26 cellular contexts compared by ENCODE assay signal in the genomic region with DNA sequence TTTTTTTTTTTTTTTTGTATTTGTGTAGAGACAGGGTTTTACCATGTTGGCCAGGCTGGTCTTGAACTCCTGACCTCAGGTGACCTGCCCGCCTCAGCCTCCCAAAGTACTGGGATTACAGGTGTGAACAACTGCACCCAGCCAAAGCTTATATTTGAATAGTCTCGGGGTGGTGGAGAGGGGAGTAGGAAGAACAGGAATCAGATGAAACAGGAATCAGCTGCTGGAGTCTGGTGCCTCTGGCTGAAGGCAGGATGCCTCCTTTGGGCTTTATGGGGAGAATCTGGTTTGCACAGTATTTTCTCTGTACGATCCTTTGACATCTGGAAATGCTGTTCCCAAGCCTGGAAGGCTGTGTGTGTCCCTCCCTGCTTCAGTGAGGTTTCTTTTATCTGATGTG. TPM values are rescaled to one million over a fixed set of nuclear protein-coding genes. Genes with fewer than 3 reads are reported as not detected.
DNase-seq lines count a peak whose midpoint lies in the region; ATAC-seq and TF ChIP-seq lines count a peak whose summit lies in the region.
"Had no signal": no experiment of that assay in that cellular context is flagged by ENCODE, and none has a peak within 500 bp of the region (broad histone marks: within the 10 kb centered on the region; RNA-seq: fewer than 3 reads in every experiment).

No MANE protein-coding gene starts in this region.

- TF ChIP-seq POLR2A in esophagus muscularis mucosa (IDR thresholded peaks at IDR 0.05; ENCODE audit: low read depth): no peak

- no peak for TF ChIP-seq CTCF in esophagus muscularis mucosa (IDR thresholded peaks at IDR 0.05)

- H3K4me1 Mint-ChIP-seq in activated naive CD4-positive, alpha-beta T cell treated with anti-CD3 and anti-CD28 coated beads for 36 hours (ENCODE audit: low read depth): no peaks in the 10 kb centered on the region
- H3K4me1 Mint-ChIP-seq: CD14-positive monocyte; CD4-positive, alpha-beta memory T cell; CD4-positive, CD25-positive, alpha-beta regulatory T cell; CD8-positive, alpha-beta memory T cell had no signal

- H3K27me3 ChIP-seq in esophagus muscularis mucosa: no peaks in the 10 kb centered on the region
- H3K27me3 ChIP-seq: BE2C, BLaER1 had no signal

- CTCF ChIA-PET in activated naive CD4-positive, alpha-beta T cell treated with anti-CD3 and anti-CD28 coated beads for 36 hours (lab: Charles Lee): interaction anchor here (0.6 to 2.3 kb wide), 2 partner anchors 16 to 61 kb away, joined by 3 to 7 read pairs; a partner anchor contains a TSS

- no peak for ATAC-seq in GM21723 (IDR thresholded peaks at IDR 0.05; ENCODE audit: unreplicated experiment)
- ATAC-seq: GM12878 had no signal

- H3K4me1 ChIP-seq in esophagus muscularis mucosa: peaks cover 0 to 4% (median 0%) of the 10 kb centered on the region in 4 donors
- H3K4me1 ChIP-seq: BE2C, BLaER1 had no signal

- intact Hi-C loops in esophagus muscularis mucosa (cut with DNase I): no loop called here
- intact Hi-C loops in activated naive CD4-positive, alpha-beta T cell treated with anti-CD3 and anti-CD28 coated beads for 36 hours (cut with micrococcal nuclease): no loop called here

- H3K36me3 ChIP-seq in esophagus muscularis mucosa: no peaks in the 10 kb centered on the region
- H3K36me3 ChIP-seq: BE2C, BLaER1 had no signal

- 70% methylated on average over 3 of the region's 3 CpGs for WGBS in esophagus muscularis mucosa

- H3K27ac ChIP-seq in esophagus muscularis mucosa (replicated peaks in 1 of 4): no peak overlapping the region
- H3K27ac ChIP-seq: BLaER1 had no signal

- no peaks in the 10 kb centered on the region for H3K9me3 ChIP-seq in esophagus muscularis mucosa
- H3K9me3 ChIP-seq: BE2C, BLaER1 had no signal

- H3K27me3 Mint-ChIP-seq in activated naive CD4-positive, alpha-beta T cell treated with anti-CD3 and anti-CD28 coated beads for 36 hours (ENCODE audit: low read depth): no peaks in the 10 kb centered on the region
- H3K27me3 Mint-ChIP-seq: CD4-positive, alpha-beta memory T cell; CD4-positive, CD25-positive, alpha-beta regulatory T cell had no signal

- no peak for TF ChIP-seq EP300 in esophagus muscularis mucosa (IDR thresholded peaks at IDR 0.05)

- DNase-seq in esophagus muscularis mucosa (ENCODE audit: extremely low spot score): peak; percentile 60
- peak; percentile 15 for DNase-seq in islet precursor cell
- peak; percentile 13 for DNase-seq in ureter (ENCODE audit: low spot score)
- no peak for DNase-seq in activated naive CD4-positive, alpha-beta T cell treated with anti-CD3 and anti-CD28 coated beads for 36 hours
- DNase-seq: 8988T; ACHN; BE2C; C1 segment of cervical spinal cord; CD4-positive, alpha-beta memory T cell; CD4-positive, CD25-positive, alpha-beta regulatory T cell; CD8-positive, alpha-beta memory T cell; COR-L47; DMS 273 treated with DMSO at 0.1 percent for 48 hours; DMS153; DMS53; DMS79; DND-41; EL; GDM1 had no signal

- no peaks in the 10 kb centered on the region for H3K36me3 Mint-ChIP-seq in activated naive CD4-positive, alpha-beta T cell treated with anti-CD3 and anti-CD28 coated beads for 36 hours (ENCODE audit: low read depth)
- H3K36me3 Mint-ChIP-seq: CD14-positive monocyte; CD4-positive, alpha-beta memory T cell; CD4-positive, CD25-positive, alpha-beta regulatory T cell; CD8-positive, alpha-beta memory T cell had no signal

- H3K4me3 Mint-ChIP-seq in activated naive CD4-positive, alpha-beta T cell treated with anti-CD3 and anti-CD28 coated beads for 36 hours: no peak overlapping the region
- H3K4me3 Mint-ChIP-seq: CD4-positive, alpha-beta memory T cell; CD4-positive, CD25-positive, alpha-beta regulatory T cell; CD8-positive, alpha-beta memory T cell had no signal

- no peak overlapping the region for H3K27ac Mint-ChIP-seq in activated naive CD4-positive, alpha-beta T cell treated with anti-CD3 and anti-CD28 coated beads for 36 hours
- H3K27ac Mint-ChIP-seq: CD14-positive monocyte; CD4-positive, alpha-beta memory T cell; CD4-positive, CD25-positive, alpha-beta regulatory T cell had no signal

- no peak overlapping the region for H3K4me3 ChIP-seq in esophagus muscularis mucosa
- H3K4me3 ChIP-seq: BLaER1, GM12878 had no signal

- H3K9me3 Mint-ChIP-seq in activated naive CD4-positive, alpha-beta T cell treated with anti-CD3 and anti-CD28 coated beads for 36 hours: no peaks in the 10 kb centered on the region
- H3K9me3 Mint-ChIP-seq: CD4-positive, alpha-beta memory T cell; CD8-positive, alpha-beta memory T cell had no signal

RNA-seq across cellular contexts. Expression of a gene that starts 10.9 kb away (rescaled TPM):
- total RNA-seq in esophagus muscularis mucosa (not detected), ureter (not detected)
- not detected for total RNA-seq in activated naive CD4-positive, alpha-beta T cell treated with anti-CD3 and anti-CD28 coated beads for 36 hours
- total RNA-seq: A673; CD4-positive, alpha-beta memory T cell; CD4-positive, CD25-positive, alpha-beta regulatory T cell; CD8-positive, alpha-beta memory T cell; Daoy; G401; GM12878 had no signal

RNA-seq across cellular contexts. Expression of a gene that starts 30.0 kb away (rescaled TPM):
- total RNA-seq in esophagus muscularis mucosa (under 1 TPM in 2 of 4 donors, not detected in 2; 0.17 to 0.34 TPM), ureter (0.52 TPM)
- under 1 TPM; 0.36 to 0.57 TPM for total RNA-seq in activated naive CD4-positive, alpha-beta T cell treated with anti-CD3 and anti-CD28 coated beads for 36 hours
- total RNA-seq: A673; CD4-positive, CD25-positive, alpha-beta regulatory T cell; G401 had no signal

RNA-seq across cellular contexts. Expression of a gene that starts 49.0 kb away (rescaled TPM):
- 10 to 100 TPM; 14.1 to 22.7 (median 20.7) TPM for total RNA-seq in esophagus muscularis mucosa
- 12.1 TPM for total RNA-seq in ureter
- total RNA-seq in activated naive CD4-positive, alpha-beta T cell treated with anti-CD3 and anti-CD28 coated beads for 36 hours: 10 to 100 TPM; 28.1 to 30.2 TPM
